ENCODE assay signal across 1 cellular context in the genomic region with DNA sequence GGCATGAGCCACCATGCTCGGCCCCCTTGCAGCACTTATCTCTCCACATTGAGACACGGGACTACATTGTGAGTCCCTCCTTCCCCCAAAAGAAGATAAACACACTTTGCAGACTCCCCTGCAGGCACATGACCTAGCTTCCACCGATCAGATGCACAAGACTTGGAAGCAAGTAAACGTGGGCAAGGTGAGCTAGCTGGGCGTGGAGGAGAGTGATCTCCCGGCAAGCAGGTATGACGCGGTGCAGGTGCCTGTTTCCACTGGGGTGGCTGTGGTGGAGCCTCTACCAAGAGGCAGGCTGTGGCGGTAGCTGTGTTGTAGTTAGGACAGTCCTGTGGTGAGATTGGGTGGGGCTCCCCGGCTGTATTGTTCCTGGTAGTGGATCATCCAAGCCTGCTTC.
TF ChIP-seq lines count a peak whose summit lies in the region.

No MANE protein-coding gene starts in this region.

TF ChIP-seq in K562, 482 proteins besides CTCF, POLR2A, EP300 and RAD21 (continued from another document and continues in another):
- TF ChIP-seq, protein P1, sequence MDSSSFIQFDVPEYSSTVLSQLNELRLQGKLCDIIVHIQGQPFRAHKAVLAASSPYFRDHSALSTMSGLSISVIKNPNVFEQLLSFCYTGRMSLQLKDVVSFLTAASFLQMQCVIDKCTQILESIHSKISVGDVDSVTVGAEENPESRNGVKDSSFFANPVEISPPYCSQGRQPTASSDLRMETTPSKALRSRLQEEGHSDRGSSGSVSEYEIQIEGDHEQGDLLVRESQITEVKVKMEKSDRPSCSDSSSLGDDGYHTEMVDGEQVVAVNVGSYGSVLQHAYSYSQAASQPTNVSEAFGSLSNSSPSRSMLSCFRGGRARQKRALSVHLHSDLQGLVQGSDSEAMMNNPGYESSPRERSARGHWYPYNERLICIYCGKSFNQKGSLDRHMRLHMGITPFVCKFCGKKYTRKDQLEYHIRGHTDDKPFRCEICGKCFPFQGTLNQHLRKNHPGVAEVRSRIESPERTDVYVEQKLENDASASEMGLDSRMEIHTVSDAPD (CRISPR knock-in tag; IDR thresholded peaks at IDR 0.05): no peak
- TF ChIP-seq TEAD4 (IDR thresholded peaks at IDR 0.05; ENCODE audit: low read length) (no peak), TEAD4 (CRISPR knock-in tag; IDR thresholded peaks at IDR 0.05; ENCODE audit: borderline replicate concordance) (no peak), BHLHE40 (IDR thresholded peaks at IDR 0.05; ENCODE audit: low read length) (peak; percentile 84), CBFA2T3 (IDR thresholded peaks at IDR 0.05) (peak; percentile 74), ZNF695 (CRISPR knock-in tag; IDR thresholded peaks at IDR 0.05) (no peak), DPF2 (IDR thresholded peaks at IDR 0.05) (peak; percentile 37; the same call in 1 of the 2 replicates), JUN (IDR thresholded peaks at IDR 0.05; ENCODE audit: borderline replicate concordance, low read depth, low read length) (no peak), JUN (CRISPR knock-in tag; IDR thresholded peaks at IDR 0.05; ENCODE audit: borderline replicate concordance) (no peak), RNF2 (IDR thresholded peaks at IDR 0.05) (no peak), ELF4 (CRISPR knock-in tag; IDR thresholded peaks at IDR 0.05) (no peak), KHSRP (IDR thresholded peaks at IDR 0.05) (no peak), CXXC5 (CRISPR knock-in tag; IDR thresholded peaks at IDR 0.05) (peak; percentile 27; the same call in 1 of the 2 replicates), ZKSCAN3 (CRISPR knock-in tag; IDR thresholded peaks at IDR 0.05) (no peak), ATF1 (CRISPR knock-in tag; IDR thresholded peaks at IDR 0.05) (no peak), ATF1 (tag; IDR thresholded peaks at IDR 0.05) (peak; percentile 22; the same call in 1 of the 2 replicates), RHOXF2B (CRISPR knock-in tag; conservative IDR thresholded peaks at IDR 0.05) (no peak), PHTF2 (CRISPR knock-in tag; IDR thresholded peaks at IDR 0.05) (no peak), NFIC (IDR thresholded peaks at IDR 0.05) (no peak), SOX6 (IDR thresholded peaks at IDR 0.05) (peak; percentile 75), CAMTA2 (CRISPR knock-in tag; conservative IDR thresholded peaks at IDR 0.05) (no peak), ZNF253 (CRISPR knock-in tag; conservative IDR thresholded peaks at IDR 0.05) (no peak), ZNF583 (CRISPR knock-in tag; IDR thresholded peaks at IDR 0.05) (no peak), GATAD2A (IDR thresholded peaks at IDR 0.05) (no peak), NELFE (IDR thresholded peaks at IDR 0.05; ENCODE audit: insufficient read depth, insufficient read length) (no peak), ZKSCAN1 (IDR thresholded peaks at IDR 0.05; ENCODE audit: low read depth, low read length) (peak; percentile 30; the same call in 1 of the 2 replicates), HSF4 (CRISPR knock-in tag; IDR thresholded peaks at IDR 0.05; ENCODE audit: borderline replicate concordance) (no peak), SMARCC2 (IDR thresholded peaks at IDR 0.05; ENCODE audit: low read depth) (no peak), FOXK2 (conservative IDR thresholded peaks at IDR 0.05 in 1 of 2, IDR thresholded peaks at IDR 0.05 in 1 of 2; ENCODE audit: low read depth in 2 of 2) (peak; percentile 74 to 75; a peak in 3 of 4 replicates), TRIM24 (IDR thresholded peaks at IDR 0.05) (peak in 1 of 2 experiments; percentile 30; a peak in 1 of 4 replicates), TAL1 (IDR thresholded peaks at IDR 0.05) (peak; percentile 25; the same call in 1 of the 2 replicates)
- TF ChIP-seq, protein P2, sequence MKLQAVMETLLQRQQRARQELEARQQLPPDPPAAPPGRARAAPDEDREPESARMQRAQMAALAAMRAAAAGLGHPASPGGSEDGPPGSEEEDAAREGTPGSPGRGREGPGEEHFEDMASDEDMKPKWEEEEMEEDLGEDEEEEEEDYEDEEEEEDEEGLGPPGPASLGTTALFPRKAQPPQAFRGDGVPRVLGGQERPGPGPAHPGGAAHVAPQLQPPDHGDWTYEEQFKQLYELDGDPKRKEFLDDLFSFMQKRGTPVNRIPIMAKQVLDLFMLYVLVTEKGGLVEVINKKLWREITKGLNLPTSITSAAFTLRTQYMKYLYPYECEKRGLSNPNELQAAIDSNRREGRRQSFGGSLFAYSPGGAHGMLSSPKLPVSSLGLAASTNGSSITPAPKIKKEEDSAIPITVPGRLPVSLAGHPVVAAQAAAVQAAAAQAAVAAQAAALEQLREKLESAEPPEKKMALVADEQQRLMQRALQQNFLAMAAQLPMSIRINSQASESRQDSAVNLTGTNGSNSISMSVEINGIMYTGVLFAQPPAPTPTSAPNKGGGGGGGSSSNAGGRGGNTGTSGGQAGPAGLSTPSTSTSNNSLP (IDR thresholded peaks at IDR 0.05; ENCODE audit: borderline replicate concordance, low read depth, low read length): no peak
- TF ChIP-seq, protein P3, sequence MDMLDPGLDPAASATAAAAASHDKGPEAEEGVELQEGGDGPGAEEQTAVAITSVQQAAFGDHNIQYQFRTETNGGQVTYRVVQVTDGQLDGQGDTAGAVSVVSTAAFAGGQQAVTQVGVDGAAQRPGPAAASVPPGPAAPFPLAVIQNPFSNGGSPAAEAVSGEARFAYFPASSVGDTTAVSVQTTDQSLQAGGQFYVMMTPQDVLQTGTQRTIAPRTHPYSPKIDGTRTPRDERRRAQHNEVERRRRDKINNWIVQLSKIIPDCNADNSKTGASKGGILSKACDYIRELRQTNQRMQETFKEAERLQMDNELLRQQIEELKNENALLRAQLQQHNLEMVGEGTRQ (CRISPR knock-in tag; IDR thresholded peaks at IDR 0.05): peak; percentile 42; the same call in 1 of the 2 replicates
- TF ChIP-seq, protein P4, sequence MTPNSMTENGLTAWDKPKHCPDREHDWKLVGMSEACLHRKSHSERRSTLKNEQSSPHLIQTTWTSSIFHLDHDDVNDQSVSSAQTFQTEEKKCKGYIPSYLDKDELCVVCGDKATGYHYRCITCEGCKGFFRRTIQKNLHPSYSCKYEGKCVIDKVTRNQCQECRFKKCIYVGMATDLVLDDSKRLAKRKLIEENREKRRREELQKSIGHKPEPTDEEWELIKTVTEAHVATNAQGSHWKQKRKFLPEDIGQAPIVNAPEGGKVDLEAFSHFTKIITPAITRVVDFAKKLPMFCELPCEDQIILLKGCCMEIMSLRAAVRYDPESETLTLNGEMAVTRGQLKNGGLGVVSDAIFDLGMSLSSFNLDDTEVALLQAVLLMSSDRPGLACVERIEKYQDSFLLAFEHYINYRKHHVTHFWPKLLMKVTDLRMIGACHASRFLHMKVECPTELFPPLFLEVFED (CRISPR knock-in tag; conservative IDR thresholded peaks at IDR 0.05): no peak
- TF ChIP-seq, protein P5, sequence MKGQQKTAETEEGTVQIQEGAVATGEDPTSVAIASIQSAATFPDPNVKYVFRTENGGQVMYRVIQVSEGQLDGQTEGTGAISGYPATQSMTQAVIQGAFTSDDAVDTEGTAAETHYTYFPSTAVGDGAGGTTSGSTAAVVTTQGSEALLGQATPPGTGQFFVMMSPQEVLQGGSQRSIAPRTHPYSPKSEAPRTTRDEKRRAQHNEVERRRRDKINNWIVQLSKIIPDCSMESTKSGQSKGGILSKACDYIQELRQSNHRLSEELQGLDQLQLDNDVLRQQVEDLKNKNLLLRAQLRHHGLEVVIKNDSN (CRISPR knock-in tag; IDR thresholded peaks at IDR 0.05): peak; percentile 14; the same call in 1 of the 2 replicates
- TF ChIP-seq, protein P6, sequence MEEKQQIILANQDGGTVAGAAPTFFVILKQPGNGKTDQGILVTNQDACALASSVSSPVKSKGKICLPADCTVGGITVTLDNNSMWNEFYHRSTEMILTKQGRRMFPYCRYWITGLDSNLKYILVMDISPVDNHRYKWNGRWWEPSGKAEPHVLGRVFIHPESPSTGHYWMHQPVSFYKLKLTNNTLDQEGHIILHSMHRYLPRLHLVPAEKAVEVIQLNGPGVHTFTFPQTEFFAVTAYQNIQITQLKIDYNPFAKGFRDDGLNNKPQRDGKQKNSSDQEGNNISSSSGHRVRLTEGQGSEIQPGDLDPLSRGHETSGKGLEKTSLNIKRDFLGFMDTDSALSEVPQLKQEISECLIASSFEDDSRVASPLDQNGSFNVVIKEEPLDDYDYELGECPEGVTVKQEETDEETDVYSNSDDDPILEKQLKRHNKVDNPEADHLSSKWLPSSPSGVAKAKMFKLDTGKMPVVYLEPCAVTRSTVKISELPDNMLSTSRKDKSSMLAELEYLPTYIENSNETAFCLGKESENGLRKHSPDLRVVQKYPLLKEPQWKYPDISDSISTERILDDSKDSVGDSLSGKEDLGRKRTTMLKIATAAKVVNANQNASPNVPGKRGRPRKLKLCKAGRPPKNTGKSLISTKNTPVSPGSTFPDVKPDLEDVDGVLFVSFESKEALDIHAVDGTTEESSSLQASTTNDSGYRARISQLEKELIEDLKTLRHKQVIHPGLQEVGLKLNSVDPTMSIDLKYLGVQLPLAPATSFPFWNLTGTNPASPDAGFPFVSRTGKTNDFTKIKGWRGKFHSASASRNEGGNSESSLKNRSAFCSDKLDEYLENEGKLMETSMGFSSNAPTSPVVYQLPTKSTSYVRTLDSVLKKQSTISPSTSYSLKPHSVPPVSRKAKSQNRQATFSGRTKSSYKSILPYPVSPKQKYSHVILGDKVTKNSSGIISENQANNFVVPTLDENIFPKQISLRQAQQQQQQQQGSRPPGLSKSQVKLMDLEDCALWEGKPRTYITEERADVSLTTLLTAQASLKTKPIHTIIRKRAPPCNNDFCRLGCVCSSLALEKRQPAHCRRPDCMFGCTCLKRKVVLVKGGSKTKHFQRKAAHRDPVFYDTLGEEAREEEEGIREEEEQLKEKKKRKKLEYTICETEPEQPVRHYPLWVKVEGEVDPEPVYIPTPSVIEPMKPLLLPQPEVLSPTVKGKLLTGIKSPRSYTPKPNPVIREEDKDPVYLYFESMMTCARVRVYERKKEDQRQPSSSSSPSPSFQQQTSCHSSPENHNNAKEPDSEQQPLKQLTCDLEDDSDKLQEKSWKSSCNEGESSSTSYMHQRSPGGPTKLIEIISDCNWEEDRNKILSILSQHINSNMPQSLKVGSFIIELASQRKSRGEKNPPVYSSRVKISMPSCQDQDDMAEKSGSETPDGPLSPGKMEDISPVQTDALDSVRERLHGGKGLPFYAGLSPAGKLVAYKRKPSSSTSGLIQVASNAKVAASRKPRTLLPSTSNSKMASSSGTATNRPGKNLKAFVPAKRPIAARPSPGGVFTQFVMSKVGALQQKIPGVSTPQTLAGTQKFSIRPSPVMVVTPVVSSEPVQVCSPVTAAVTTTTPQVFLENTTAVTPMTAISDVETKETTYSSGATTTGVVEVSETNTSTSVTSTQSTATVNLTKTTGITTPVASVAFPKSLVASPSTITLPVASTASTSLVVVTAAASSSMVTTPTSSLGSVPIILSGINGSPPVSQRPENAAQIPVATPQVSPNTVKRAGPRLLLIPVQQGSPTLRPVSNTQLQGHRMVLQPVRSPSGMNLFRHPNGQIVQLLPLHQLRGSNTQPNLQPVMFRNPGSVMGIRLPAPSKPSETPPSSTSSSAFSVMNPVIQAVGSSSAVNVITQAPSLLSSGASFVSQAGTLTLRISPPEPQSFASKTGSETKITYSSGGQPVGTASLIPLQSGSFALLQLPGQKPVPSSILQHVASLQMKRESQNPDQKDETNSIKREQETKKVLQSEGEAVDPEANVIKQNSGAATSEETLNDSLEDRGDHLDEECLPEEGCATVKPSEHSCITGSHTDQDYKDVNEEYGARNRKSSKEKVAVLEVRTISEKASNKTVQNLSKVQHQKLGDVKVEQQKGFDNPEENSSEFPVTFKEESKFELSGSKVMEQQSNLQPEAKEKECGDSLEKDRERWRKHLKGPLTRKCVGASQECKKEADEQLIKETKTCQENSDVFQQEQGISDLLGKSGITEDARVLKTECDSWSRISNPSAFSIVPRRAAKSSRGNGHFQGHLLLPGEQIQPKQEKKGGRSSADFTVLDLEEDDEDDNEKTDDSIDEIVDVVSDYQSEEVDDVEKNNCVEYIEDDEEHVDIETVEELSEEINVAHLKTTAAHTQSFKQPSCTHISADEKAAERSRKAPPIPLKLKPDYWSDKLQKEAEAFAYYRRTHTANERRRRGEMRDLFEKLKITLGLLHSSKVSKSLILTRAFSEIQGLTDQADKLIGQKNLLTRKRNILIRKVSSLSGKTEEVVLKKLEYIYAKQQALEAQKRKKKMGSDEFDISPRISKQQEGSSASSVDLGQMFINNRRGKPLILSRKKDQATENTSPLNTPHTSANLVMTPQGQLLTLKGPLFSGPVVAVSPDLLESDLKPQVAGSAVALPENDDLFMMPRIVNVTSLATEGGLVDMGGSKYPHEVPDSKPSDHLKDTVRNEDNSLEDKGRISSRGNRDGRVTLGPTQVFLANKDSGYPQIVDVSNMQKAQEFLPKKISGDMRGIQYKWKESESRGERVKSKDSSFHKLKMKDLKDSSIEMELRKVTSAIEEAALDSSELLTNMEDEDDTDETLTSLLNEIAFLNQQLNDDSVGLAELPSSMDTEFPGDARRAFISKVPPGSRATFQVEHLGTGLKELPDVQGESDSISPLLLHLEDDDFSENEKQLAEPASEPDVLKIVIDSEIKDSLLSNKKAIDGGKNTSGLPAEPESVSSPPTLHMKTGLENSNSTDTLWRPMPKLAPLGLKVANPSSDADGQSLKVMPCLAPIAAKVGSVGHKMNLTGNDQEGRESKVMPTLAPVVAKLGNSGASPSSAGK (IDR thresholded peaks at IDR 0.05): peak; percentile 17; the same call in 1 of the 2 replicates
- TF ChIP-seq, protein P7, sequence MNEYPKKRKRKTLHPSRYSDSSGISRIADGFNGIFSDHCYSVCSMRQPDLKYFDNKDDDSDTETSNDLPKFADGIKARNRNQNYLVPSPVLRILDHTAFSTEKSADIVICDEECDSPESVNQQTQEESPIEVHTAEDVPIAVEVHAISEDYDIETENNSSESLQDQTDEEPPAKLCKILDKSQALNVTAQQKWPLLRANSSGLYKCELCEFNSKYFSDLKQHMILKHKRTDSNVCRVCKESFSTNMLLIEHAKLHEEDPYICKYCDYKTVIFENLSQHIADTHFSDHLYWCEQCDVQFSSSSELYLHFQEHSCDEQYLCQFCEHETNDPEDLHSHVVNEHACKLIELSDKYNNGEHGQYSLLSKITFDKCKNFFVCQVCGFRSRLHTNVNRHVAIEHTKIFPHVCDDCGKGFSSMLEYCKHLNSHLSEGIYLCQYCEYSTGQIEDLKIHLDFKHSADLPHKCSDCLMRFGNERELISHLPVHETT (CRISPR knock-in tag; conservative IDR thresholded peaks at IDR 0.05 in 1 of 2, IDR thresholded peaks at IDR 0.05 in 1 of 2): 0 out of 4 replicates have a peak, but pooled peaks of 1 of the 2 experiments have one; percentile 38
